1 cellular context compared by ENCODE assay signal in the genomic region with DNA sequence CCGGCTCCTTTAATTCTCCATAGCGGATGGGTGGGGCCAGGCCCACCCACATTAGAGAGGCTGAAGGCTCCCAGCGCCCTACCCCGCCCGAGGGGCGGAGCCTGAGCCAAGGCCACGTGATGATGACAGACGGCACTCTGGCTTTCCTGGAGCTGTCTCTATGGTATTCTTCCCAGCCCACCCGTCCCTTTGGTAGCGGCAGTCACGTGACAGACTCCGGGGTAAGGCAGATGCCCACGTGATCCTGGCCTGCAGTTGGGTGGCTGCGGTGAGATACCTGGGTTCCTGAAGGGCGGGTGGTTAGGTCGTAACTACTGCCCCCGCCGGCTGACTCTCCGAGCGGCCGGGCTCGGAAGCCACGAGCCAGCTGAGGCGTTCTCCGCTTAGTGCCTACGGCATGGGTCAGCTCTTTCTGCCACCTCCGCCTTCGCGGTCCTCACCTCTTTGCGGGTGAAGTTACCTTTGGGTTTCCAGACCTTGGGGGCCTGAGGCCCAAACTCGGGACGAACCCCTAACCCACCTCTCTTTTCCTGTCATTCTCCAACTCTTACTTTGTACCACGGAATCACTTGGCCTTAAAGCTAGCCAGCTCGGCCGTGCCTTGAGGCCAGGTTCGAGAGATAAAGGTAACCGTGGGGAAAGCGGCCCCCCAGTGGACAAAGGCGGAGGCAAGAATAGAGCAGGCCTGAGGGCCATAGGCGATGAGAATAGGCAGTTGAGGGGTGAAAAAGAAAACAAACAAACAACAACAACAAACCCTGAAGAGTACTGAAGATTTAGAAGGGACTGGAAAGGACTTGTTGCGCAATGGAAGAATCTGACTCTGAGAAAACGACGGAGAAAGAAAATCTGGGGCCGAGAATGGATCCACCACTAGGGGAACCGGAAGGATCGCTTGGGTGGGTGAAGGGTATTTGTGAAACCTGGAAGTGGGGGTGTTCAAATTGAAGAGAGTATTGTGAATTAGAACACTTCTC.
TF ChIP-seq lines count a peak whose summit lies in the region.

A gene with protein sequence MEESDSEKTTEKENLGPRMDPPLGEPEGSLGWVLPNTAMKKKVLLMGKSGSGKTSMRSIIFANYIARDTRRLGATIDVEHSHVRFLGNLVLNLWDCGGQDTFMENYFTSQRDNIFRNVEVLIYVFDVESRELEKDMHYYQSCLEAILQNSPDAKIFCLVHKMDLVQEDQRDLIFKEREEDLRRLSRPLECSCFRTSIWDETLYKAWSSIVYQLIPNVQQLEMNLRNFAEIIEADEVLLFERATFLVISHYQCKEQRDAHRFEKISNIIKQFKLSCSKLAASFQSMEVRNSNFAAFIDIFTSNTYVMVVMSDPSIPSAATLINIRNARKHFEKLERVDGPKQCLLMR (plus strand): TSS at position 229 of the 977 bp plus-strand sequence. CDS start 579 bp downstream, at position 808.

TF ChIP-seq in HCT116, 20 proteins besides CTCF, POLR2A, EP300 and RAD21:
- TF ChIP-seq REST (IDR thresholded peaks at IDR 0.05; ENCODE audit: low read depth) (no peak), SRF (IDR thresholded peaks at IDR 0.05; ENCODE audit: low read depth) (no peak), FOSL1 (IDR thresholded peaks at IDR 0.05; ENCODE audit: low read depth) (no peak), ZFX (IDR thresholded peaks at IDR 0.05) (peak; percentile 55), EGR1 (IDR thresholded peaks at IDR 0.05; ENCODE audit: low read depth) (no peak), EZH2 (IDR thresholded peaks at IDR 0.05) (no peak), SP1 (IDR thresholded peaks at IDR 0.05; ENCODE audit: low read depth) (peak; percentile 67), SIN3A (IDR thresholded peaks at IDR 0.05; ENCODE audit: low read depth) (0 out of 2 replicates have a peak, but pooled peaks have one; percentile 44), POLR2AphosphoS5 (IDR thresholded peaks at IDR 0.05; ENCODE audit: low read depth, low read length) (peak; percentile 69), ELF1 (IDR thresholded peaks at IDR 0.05; ENCODE audit: borderline replicate concordance, low read depth) (no peak), TCF7L2 (IDR thresholded peaks at IDR 0.05; ENCODE audit: borderline replicate concordance, extremely low read depth, insufficient read depth, insufficient read length) (no peak), JUND (IDR thresholded peaks at IDR 0.05) (no peak), CBX3 (IDR thresholded peaks at IDR 0.05; ENCODE audit: low read depth) (no peak), CEBPB (IDR thresholded peaks at IDR 0.05; ENCODE audit: low read depth) (no peak), MAX (IDR thresholded peaks at IDR 0.05) (peak; percentile 78)
- TF ChIP-seq, protein P1, sequence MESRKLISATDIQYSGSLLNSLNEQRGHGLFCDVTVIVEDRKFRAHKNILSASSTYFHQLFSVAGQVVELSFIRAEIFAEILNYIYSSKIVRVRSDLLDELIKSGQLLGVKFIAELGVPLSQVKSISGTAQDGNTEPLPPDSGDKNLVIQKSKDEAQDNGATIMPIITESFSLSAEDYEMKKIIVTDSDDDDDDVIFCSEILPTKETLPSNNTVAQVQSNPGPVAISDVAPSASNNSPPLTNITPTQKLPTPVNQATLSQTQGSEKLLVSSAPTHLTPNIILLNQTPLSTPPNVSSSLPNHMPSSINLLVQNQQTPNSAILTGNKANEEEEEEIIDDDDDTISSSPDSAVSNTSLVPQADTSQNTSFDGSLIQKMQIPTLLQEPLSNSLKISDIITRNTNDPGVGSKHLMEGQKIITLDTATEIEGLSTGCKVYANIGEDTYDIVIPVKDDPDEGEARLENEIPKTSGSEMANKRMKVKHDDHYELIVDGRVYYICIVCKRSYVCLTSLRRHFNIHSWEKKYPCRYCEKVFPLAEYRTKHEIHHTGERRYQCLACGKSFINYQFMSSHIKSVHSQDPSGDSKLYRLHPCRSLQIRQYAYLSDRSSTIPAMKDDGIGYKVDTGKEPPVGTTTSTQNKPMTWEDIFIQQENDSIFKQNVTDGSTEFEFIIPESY (IDR thresholded peaks at IDR 0.05; ENCODE audit: extremely low read depth, insufficient replicate concordance, low read length): no peak
